Comparison of ENCODE assay signal across 11 cellular contexts in the genomic region with DNA sequence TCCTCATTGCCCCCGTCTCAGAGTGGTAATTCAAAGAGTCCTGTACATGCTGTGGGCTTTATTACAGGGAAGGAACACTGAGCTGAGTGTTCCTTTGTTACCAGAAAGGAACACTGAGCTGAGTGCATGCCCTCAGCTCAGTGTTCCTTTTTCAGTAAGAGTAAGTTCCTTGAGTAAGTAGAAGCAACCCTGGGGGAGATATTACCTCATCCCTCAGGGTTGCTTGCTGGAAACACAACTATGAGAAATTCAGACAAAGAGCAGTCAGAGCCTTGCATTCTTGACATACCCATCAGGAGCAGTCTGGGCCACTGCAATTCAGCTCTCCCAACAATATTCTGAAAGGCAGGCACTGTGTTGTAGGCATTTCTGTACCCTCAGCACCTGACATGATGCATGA. TPM values are rescaled to one million over a fixed set of nuclear protein-coding genes. Genes with fewer than 3 reads are reported as not detected.
DNase-seq lines count a peak whose midpoint lies in the region; ATAC-seq and TF ChIP-seq lines count a peak whose summit lies in the region.
"Had no signal": no experiment of that assay in that cellular context is flagged by ENCODE, and none has a peak within 500 bp of the region (broad histone marks: within the 10 kb centered on the region; RNA-seq: fewer than 3 reads in every experiment).

No MANE protein-coding gene starts in this region.

- no peaks in the 10 kb centered on the region for H3K36me3 Mint-ChIP-seq in GM23338 (ENCODE audit: low read depth)

- peak; percentile 57 for ATAC-seq in GM23338
- ATAC-seq in sciatic nerve = peak; percentile 76
- no peak for ATAC-seq in GM18867 (IDR thresholded peaks at IDR 0.05; ENCODE audit: unreplicated experiment)
- ATAC-seq in HG03139 (IDR thresholded peaks at IDR 0.05; ENCODE audit: unreplicated experiment) = no peak
- ATAC-seq in GM19463 (IDR thresholded peaks at IDR 0.05; ENCODE audit: unreplicated experiment) = no peak

- H3K4me1 ChIP-seq in GM23338 (ENCODE audit: insufficient read depth) (peaks cover 3% of the 10 kb centered on the region; the same call in 1 of the 2 replicates), adipocyte (ENCODE audit: control insufficient read depth, insufficient read depth, low read length) (peaks cover 12% of the 10 kb centered on the region), OCI-LY7 (ENCODE audit: insufficient read depth, low read length, poor library complexity, severe bottlenecking) (no peaks in the 10 kb centered on the region)

- H4K20me1 ChIP-seq in GM23338 (replicated peaks; ENCODE audit: insufficient read depth) (no peaks in the 10 kb centered on the region), OCI-LY7 (ENCODE audit: insufficient read depth, low read length) (no peaks in the 10 kb centered on the region)

- TF ChIP-seq CTCF in GM23338 (conservative IDR thresholded peaks at IDR 0.05; ENCODE audit: low read depth in 2 of 2) = no peak
- TF ChIP-seq CTCF in fibroblast of villous mesenchyme (IDR thresholded peaks at IDR 0.05; ENCODE audit: insufficient read depth, low read depth, low read length) = no peak
- no peak for TF ChIP-seq CTCF in OCI-LY7 (conservative IDR thresholded peaks at IDR 0.05; ENCODE audit: low read length)

- H3K4me2 ChIP-seq in GM23338 (no peak overlapping the region), OCI-LY7 (ENCODE audit: low read length) (no peak overlapping the region)

- H3K4me1 Mint-ChIP-seq in GM23338 = peaks cover 6% of the 10 kb centered on the region; the same call in 2 of the 3 replicates

- H3K9me2 ChIP-seq in GM23338 (ENCODE audit: insufficient read depth) (no peaks in the 10 kb centered on the region), OCI-LY7 (ENCODE audit: insufficient read depth, low read length) (no peaks in the 10 kb centered on the region)

- intact Hi-C loops in sciatic nerve (cut with DNase I) (no loop called here), OCI-LY7 (cut with micrococcal nuclease; ENCODE audit: unreplicated experiment) (no loop called here)

- no TSS peak for BruUV-seq in OCI-LY7 (replicated peaks; lab: Mats Ljungman, UMichigan)

- CTCF ChIA-PET in OCI-LY7 (lab: Charles Lee; ENCODE audit: unreplicated experiment) = interaction anchor here (0.7 kb wide), 1 partner anchor 19 kb away, joined by 3 read pairs; no protein-coding TSS in a partner anchor

- H3F3A ChIP-seq in GM23338 (replicated peaks; ENCODE audit: low read depth) = no peaks in the 10 kb centered on the region

- no peaks in the 10 kb centered on the region for H3K36me3 ChIP-seq in GM23338 (ENCODE audit: insufficient read depth)
- H3K36me3 ChIP-seq in adipocyte (ENCODE audit: control insufficient read depth, insufficient read depth, low read length, severe bottlenecking) = no peaks in the 10 kb centered on the region
- no peaks in the 10 kb centered on the region for H3K36me3 ChIP-seq in OCI-LY7 (ENCODE audit: insufficient read depth, low read length)
- H3K36me3 ChIP-seq: neutrophil had no signal

- no peak overlapping the region for H3K27ac Mint-ChIP-seq in GM23338
- H3K27ac Mint-ChIP-seq: activated T-cell treated with anti-CD3 and anti-CD28 coated beads, Interleukin-2, amount 50 U/mL, for 24 hours had no signal

- no peak overlapping the region for H3K9ac ChIP-seq in adipocyte (ENCODE audit: low read length)

- no peaks in the 10 kb centered on the region for H3K27me3 Mint-ChIP-seq in GM23338 (ENCODE audit: insufficient read depth, low read depth, poor library complexity)
- H3K27me3 Mint-ChIP-seq: activated T-cell treated with anti-CD3 and anti-CD28 coated beads, Interleukin-2, amount 50 U/mL, for 24 hours had no signal

- POLR2A ChIA-PET in OCI-LY7 (lab: Charles Lee) = no interaction called here

- no peak overlapping the region for H3K4me3 Mint-ChIP-seq in GM23338
- H3K4me3 Mint-ChIP-seq: activated T-cell treated with anti-CD3 and anti-CD28 coated beads, Interleukin-2, amount 50 U/mL, for 24 hours had no signal

- no peaks in the 10 kb centered on the region for H3K9me3 ChIP-seq in adipocyte (ENCODE audit: control insufficient read depth, low read length)
- H3K9me3 ChIP-seq in OCI-LY7 (ENCODE audit: low read length) = no peaks in the 10 kb centered on the region
- H3K9me3 ChIP-seq: neutrophil had no signal

- H3K79me2 ChIP-seq in GM23338 (replicated peaks; ENCODE audit: insufficient read depth) (no peaks in the 10 kb centered on the region), OCI-LY7 (ENCODE audit: insufficient read depth, low read depth, low read length) (no peaks in the 10 kb centered on the region)

- H3K9me3 Mint-ChIP-seq in GM23338 = no peaks in the 10 kb centered on the region
- H3K9me3 Mint-ChIP-seq: activated T-cell treated with anti-CD3 and anti-CD28 coated beads, Interleukin-2, amount 50 U/mL, for 24 hours had no signal

- no peaks in the 10 kb centered on the region for H3K27me3 ChIP-seq in GM23338 (ENCODE audit: insufficient read depth)
- no peaks in the 10 kb centered on the region for H3K27me3 ChIP-seq in adipocyte (replicated peaks; ENCODE audit: control insufficient read depth, insufficient read depth, low read length)
- H3K27me3 ChIP-seq: neutrophil had no signal

- H3K4me3 ChIP-seq in GM23338 (no peak overlapping the region), adipocyte (ENCODE audit: low read length) (peak overlapping the region; percentile 6), fibroblast of villous mesenchyme (ENCODE audit: low read depth, low read length) (no peak overlapping the region), OCI-LY7 (ENCODE audit: low read depth, low read length, poor library complexity, severe bottlenecking) (no peak overlapping the region)

- H2AFZ ChIP-seq in GM23338 = no peak overlapping the region
- no peak overlapping the region for H2AFZ ChIP-seq in OCI-LY7 (ENCODE audit: low read length)

- peak; percentile 56 for DNase-seq in GM23338 (ENCODE audit: low spot score)
- peak; percentile 88 for DNase-seq in adipocyte (ENCODE audit: low read depth)
- peak; percentile 67 for DNase-seq in fibroblast of villous mesenchyme (ENCODE audit: low read depth)
- no peak for DNase-seq in sciatic nerve (ENCODE audit: low spot score)
- no peak for DNase-seq in OCI-LY7 (ENCODE audit: low spot score)
- DNase-seq: activated T-cell treated with anti-CD3 and anti-CD28 coated beads, Interleukin-2, amount 50 U/mL, for 24 hours; DND-41 had no signal

- H3K27ac ChIP-seq in GM23338 (ENCODE audit: low read depth) (no peak overlapping the region), OCI-LY7 (ENCODE audit: low read depth, low read length, poor library complexity, severe bottlenecking) (no peak overlapping the region)
- H3K27ac ChIP-seq: neutrophil had no signal

TF ChIP-seq in GM23338, 12 proteins besides CTCF, POLR2A, EP300 and RAD21 (continues in another document):
- TF ChIP-seq ZNF331 (CRISPR knock-in tag; IDR thresholded peaks at IDR 0.05; ENCODE audit: low read depth) = no peak

RNA-seq across cellular contexts. Expression of gene CHRM5, which starts 17.0 kb away (rescaled TPM):
- not detected in 2 replicates for total RNA-seq in GM23338 (2014; rRNA removed; shearing (Covaris generic))
- polyA plus RNA-seq in GM23338 (2016; fragmentation: Nextera tagmentation; extraction: Ambion mirVana) = not detected in 2 replicates
- total RNA-seq in fibroblast of villous mesenchyme (under 0.01 TPM in 2 replicates), sciatic nerve (0.18 TPM), OCI-LY7 (2022) (not detected in 2 replicates)
- not detected in 2 replicates for total RNA-seq in OCI-LY7 (2014; rRNA removed; shearing (Covaris generic))

RNA-seq across cellular contexts. Expression of gene AVEN, which starts 53.7 kb away (rescaled TPM):
- 10.3 and 12.1 TPM in 2 replicates for total RNA-seq in GM23338 (2014; rRNA removed; shearing (Covaris generic))
- polyA plus RNA-seq in GM23338 (2016; fragmentation: Nextera tagmentation; extraction: Ambion mirVana) = 7.7 and 9.3 TPM in 2 replicates
- 37.1 and 39.6 TPM in 2 replicates for total RNA-seq in fibroblast of villous mesenchyme
- 11.4 TPM for total RNA-seq in sciatic nerve
- 6.3 and 8.3 TPM in 2 replicates for total RNA-seq in OCI-LY7 (2014; rRNA removed; shearing (Covaris generic))
- total RNA-seq in OCI-LY7 (2022) = 11.6 and 13.5 TPM in 2 replicates

Comparison
In these comparisons a context has a peak if more than half of its experiments do, and no peak if none do; other contexts are left out.
1. ATAC-seq: peak in GM23338 (single experiment) and sciatic nerve (single experiment); none in GM18867 (single experiment), HG03139 (single experiment) and GM19463 (single experiment).
2. DNase-seq: peak in GM23338 (single experiment), adipocyte (single experiment) and fibroblast of villous mesenchyme (single experiment); none in sciatic nerve (single experiment) and OCI-LY7 (single experiment).